Comparison of ENCODE assay signal across 8 cellular contexts in genomic region chr11:121589946-121590537, GRCh38.
DNase-seq lines count a peak whose midpoint lies in the region; ATAC-seq and TF ChIP-seq lines count a peak whose summit lies in the region.

No MANE protein-coding gene starts in this region.

- peaks cover 68% of the 10 kb centered on the region for H3K36me3 Mint-ChIP-seq in WTC11

- H3K9me3 Mint-ChIP-seq in WTC11 = no peaks in the 10 kb centered on the region

- H3K27me3 ChIP-seq in liver (ENCODE audit: control insufficient read depth in 4 of 4, insufficient read depth in 4 of 4, low read length in 3 of 4) = no peaks in the 10 kb centered on the region
- no peaks in the 10 kb centered on the region for H3K27me3 ChIP-seq in right lobe of liver
- no peaks in the 10 kb centered on the region for H3K27me3 ChIP-seq in colonic mucosa
- H3K27me3 ChIP-seq in left ventricle myocardium inferior (ENCODE audit: low read depth) = no peaks in the 10 kb centered on the region

- no peak for TF ChIP-seq RAD21 in liver (IDR thresholded peaks at IDR 0.05)

- H3K4me3 Mint-ChIP-seq in WTC11 = no peak overlapping the region

- POLR2A ChIA-PET in WTC11 (lab: Charles Lee) = no interaction called here

- H3K27ac ChIP-seq in liver (ENCODE audit: low read depth in 1 of 2, low read length in 2 of 2) (peak overlapping the region; percentile 89 to 98), right lobe of liver (no peak overlapping the region), colonic mucosa (no peak overlapping the region), left ventricle myocardium inferior (replicated peaks) (no peak overlapping the region)

- 78% methylated on average over 5 of the region's 5 CpGs for WGBS in liver
- WGBS in right lobe of liver (ENCODE audit: insufficient coverage, low coverage, low lambda C conversion rate, missing lambda C conversion rate) = 49% methylated on average over 4 of the region's 5 CpGs

- no peaks in the 10 kb centered on the region for H3K27me3 Mint-ChIP-seq in WTC11 (ENCODE audit: low read depth)

- H3K9ac ChIP-seq in liver (ENCODE audit: low read depth in 1 of 2, low read length in 2 of 2) = peak overlapping the region; percentile 7 to 78
- H3K9ac ChIP-seq in colonic mucosa (ENCODE audit: low read depth in 2 of 2, low read length in 2 of 2) = no peak overlapping the region

- DNase-seq in right lobe of liver = no peak
- no peak for DNase-seq in WTC11 (ENCODE audit: low spot score)
- no peak for DNase-seq in HPDE6-E6E7 (ENCODE audit: extremely low spot score)
- DNase-seq in hepatic stellate cell (ENCODE audit: low spot score) = no peak
- no peak for DNase-seq in colonic mucosa
- no peak for DNase-seq in left ventricle myocardium inferior

- H3K4me1 Mint-ChIP-seq in WTC11 = no peaks in the 10 kb centered on the region

- H3K9me3 ChIP-seq in liver (ENCODE audit: control insufficient read depth in 4 of 4, low read length in 3 of 4) = no peaks in the 10 kb centered on the region
- no peaks in the 10 kb centered on the region for H3K9me3 ChIP-seq in right lobe of liver
- H3K9me3 ChIP-seq in colonic mucosa = no peaks in the 10 kb centered on the region
- no peaks in the 10 kb centered on the region for H3K9me3 ChIP-seq in left ventricle myocardium inferior (replicated peaks)

- no peak for TF ChIP-seq CTCF in liver (IDR thresholded peaks at IDR 0.05; ENCODE audit: low read depth, low read length, missing input control)
- no peak for TF ChIP-seq CTCF in right lobe of liver (IDR thresholded peaks at IDR 0.05)
- TF ChIP-seq CTCF in WTC11 (IDR thresholded peaks at IDR 0.05) = no peak
- TF ChIP-seq CTCF in colonic mucosa (IDR thresholded peaks at IDR 0.05) = no peak
- TF ChIP-seq CTCF in left ventricle myocardium inferior (IDR thresholded peaks at IDR 0.05; ENCODE audit: borderline replicate concordance) = no peak

- no peak overlapping the region for H3K4me3 ChIP-seq in liver (ENCODE audit: low read depth in 1 of 3, low read length in 3 of 3)
- H3K4me3 ChIP-seq in right lobe of liver = no peak overlapping the region
- H3K4me3 ChIP-seq in colonic mucosa = no peak overlapping the region
- H3K4me3 ChIP-seq in left ventricle myocardium inferior = no peak overlapping the region

- H3K4me1 ChIP-seq in liver (ENCODE audit: control insufficient read depth in 4 of 4, insufficient read depth in 4 of 4, low read length in 3 of 4) = peaks cover 6 to 43% (median 15%) of the 10 kb centered on the region in 4 donors
- peaks cover 0 to 39% (median 7%) of the 10 kb centered on the region in 4 donors for H3K4me1 ChIP-seq in right lobe of liver
- no peaks in the 10 kb centered on the region for H3K4me1 ChIP-seq in colonic mucosa
- no peaks in the 10 kb centered on the region for H3K4me1 ChIP-seq in left ventricle myocardium inferior

- peak overlapping the region; percentile 42 for H3K27ac Mint-ChIP-seq in WTC11

- CTCF ChIA-PET in WTC11 (lab: Charles Lee) = interaction anchor here (1.2 to 2.2 kb wide), 4 partner anchors 19 to 484 kb away, joined by 3 to 13 read pairs (median 6); partner anchors contain the start of genes SORL1 and SORL1-AS1

- TF ChIP-seq POLR2A in right lobe of liver (IDR thresholded peaks at IDR 0.05) = no peak

- ATAC-seq in right lobe of liver (no peak), HG03039 (IDR thresholded peaks at IDR 0.05; ENCODE audit: unreplicated experiment) (peak; percentile 73), WTC11 (no peak; the same call in 1 of the 2 replicates)

- H3K36me3 ChIP-seq in liver (ENCODE audit: control insufficient read depth in 4 of 4, insufficient read depth in 3 of 4, low read depth in 1 of 4, low read length in 3 of 4) (peaks cover 0 to 58% (median 43%) of the 10 kb centered on the region in 4 donors), right lobe of liver (peaks cover 0 to 76% (median 28%) of the 10 kb centered on the region in 4 donors), colonic mucosa (no peaks in the 10 kb centered on the region), left ventricle myocardium inferior (no peaks in the 10 kb centered on the region)

- intact Hi-C loops in right lobe of liver (cut with DNase I) (loop anchor here (10.0 kb wide), 2 partner anchors 105 to 265 kb away; no protein-coding TSS in a partner anchor), colonic mucosa (cut with DNase I) (loop anchor here (2.0 to 5.0 kb wide), 2 partner anchors 269 to 343 kb away; no protein-coding TSS in a partner anchor), left ventricle myocardium inferior (cut with micrococcal nuclease) (loop anchor here (5.0 kb wide), 1 partner anchor 268 kb away; no protein-coding TSS in a partner anchor)

TF ChIP-seq in liver, 16 proteins besides CTCF, POLR2A, EP300 and RAD21 (continues in another document):
- TF ChIP-seq RXRA (IDR thresholded peaks at IDR 0.05) (no peak), ZBTB33 (IDR thresholded peaks at IDR 0.05) (no peak), GABPA (IDR thresholded peaks at IDR 0.05 in 1 of 2, conservative IDR thresholded peaks at IDR 0.05 in 1 of 2) (no peak), MAX (IDR thresholded peaks at IDR 0.05) (no peak), HNF4A (conservative IDR thresholded peaks at IDR 0.05) (no peak), JUND (IDR thresholded peaks at IDR 0.05) (no peak), YY1 (IDR thresholded peaks at IDR 0.05) (no peak), FOXA2 (IDR thresholded peaks at IDR 0.05) (no peak), TAF1 (conservative IDR thresholded peaks at IDR 0.05) (no peak)

TF ChIP-seq in WTC11, 78 proteins besides CTCF, POLR2A, EP300 and RAD21 (continues in another document):
- TF ChIP-seq FOXP4 (CRISPR knock-in tag; IDR thresholded peaks at IDR 0.05) (no peak), SMAD3 (CRISPR knock-in tag; IDR thresholded peaks at IDR 0.05; ENCODE audit: borderline replicate concordance) (no peak), ATF6 (CRISPR knock-in tag; IDR thresholded peaks at IDR 0.05) (no peak), ZNF317 (CRISPR knock-in tag; IDR thresholded peaks at IDR 0.05; ENCODE audit: borderline replicate concordance, low read depth) (no peak), ZNF263 (CRISPR knock-in tag; IDR thresholded peaks at IDR 0.05; ENCODE audit: low read depth) (no peak), E2F4 (CRISPR knock-in tag; IDR thresholded peaks at IDR 0.05; ENCODE audit: borderline replicate concordance, low read depth) (no peak)

Comparison
In these comparisons a context has a peak if more than half of its experiments do, and no peak if none do; other contexts are left out.
1. H3K27ac ChIP-seq: peak in liver (2 of 2); none in right lobe of liver (0 of 3), colonic mucosa (single experiment) and left ventricle myocardium inferior (single experiment).
2. H3K9ac ChIP-seq: peak in liver (2 of 2); none in colonic mucosa (0 of 2).